8 cellular contexts compared by ENCODE assay signal in the genomic region with DNA sequence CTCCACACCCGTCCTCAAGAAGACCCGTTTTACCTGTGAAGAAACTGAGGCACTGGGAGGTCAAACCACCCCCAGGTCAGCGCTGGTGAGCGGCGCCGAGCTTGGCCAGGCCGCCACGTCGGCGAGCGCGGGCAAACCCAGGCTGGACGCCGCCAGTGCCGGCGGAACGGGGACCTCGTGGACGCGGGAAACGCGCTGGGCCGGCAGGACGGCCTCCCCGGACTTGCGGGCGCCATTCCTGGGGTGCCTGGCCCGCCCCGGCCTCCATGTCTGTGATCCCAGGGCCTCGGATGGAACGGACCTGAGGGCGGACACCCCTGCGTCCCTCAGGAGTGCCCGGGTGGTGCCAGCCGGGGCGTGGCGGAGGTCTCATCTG. TPM values are rescaled to one million over a fixed set of nuclear protein-coding genes. Genes with fewer than 3 reads are reported as not detected.
A peak's percentile ranks its signal among the peaks of the same experiment; 100 is the strongest.
DNase-seq lines count a peak whose midpoint lies in the region; ATAC-seq and TF ChIP-seq lines count a peak whose summit lies in the region.

No MANE protein-coding gene starts in this region.

- in situ Hi-C loops in astrocyte of the cerebellum (cut with HindIII; ENCODE audit: low sequenced_read_pairs): no loop called here

- peak overlapping the region; percentile 67 for H3K27ac Mint-ChIP-seq in T-helper 2 cell treated with Interferon-gamma antibody and Interleukin-4, amounts not matched to agents 5 μg/mL and 100 μg/mL, for 36 hours

- no peaks in the 10 kb centered on the region for H3K36me3 ChIP-seq in kidney epithelial cell (ENCODE audit: control insufficient read depth, insufficient read depth, low read length)

- no peaks in the 10 kb centered on the region for H3K27me3 ChIP-seq in kidney epithelial cell (ENCODE audit: control insufficient read depth, insufficient read depth, low read length)

- peaks cover 29% of the 10 kb centered on the region for H3K9me3 Mint-ChIP-seq in T-helper 2 cell treated with Interferon-gamma antibody and Interleukin-4, amounts not matched to agents 5 μg/mL and 100 μg/mL, for 36 hours

- H3K27ac ChIP-seq in substantia nigra (ENCODE audit: low read depth, low read length, poor library complexity, severe bottlenecking): peak overlapping the region; percentile 72

- TF ChIP-seq CTCF in astrocyte of the cerebellum (IDR thresholded peaks at IDR 0.05; ENCODE audit: low read depth, low read length, missing control alignments): no peak
- TF ChIP-seq CTCF in kidney epithelial cell (IDR thresholded peaks at IDR 0.05; ENCODE audit: insufficient read depth, low read length, poor library complexity, severe bottlenecking): no peak

- H3K4me3 ChIP-seq in astrocyte of the cerebellum (ENCODE audit: low read depth, low read length) (peak overlapping the region; percentile 60), kidney epithelial cell (ENCODE audit: low read depth, low read length) (peak overlapping the region; percentile 55)

- H3K36me3 Mint-ChIP-seq in T-helper 2 cell treated with Interferon-gamma antibody and Interleukin-4, amounts not matched to agents 5 μg/mL and 100 μg/mL, for 36 hours (ENCODE audit: low read depth): peaks cover 2% of the 10 kb centered on the region

- peak overlapping the region; percentile 49 for H3K4me3 Mint-ChIP-seq in T-helper 2 cell treated with Interferon-gamma antibody and Interleukin-4, amounts not matched to agents 5 μg/mL and 100 μg/mL, for 36 hours

- ATAC-seq in GM21825 (IDR thresholded peaks at IDR 0.05; ENCODE audit: unreplicated experiment): no peak
- no peak for ATAC-seq in HG03039 (IDR thresholded peaks at IDR 0.05; ENCODE audit: unreplicated experiment)

- H3K27me3 Mint-ChIP-seq in T-helper 2 cell treated with Interferon-gamma antibody and Interleukin-4, amounts not matched to agents 5 μg/mL and 100 μg/mL, for 36 hours (ENCODE audit: low read depth): no peaks in the 10 kb centered on the region

- DNase-seq in T-helper 2 cell treated with Interferon-gamma antibody and Interleukin-4, amounts not matched to agents 5 μg/mL and 100 μg/mL, for 36 hours (ENCODE audit: low spot score): no peak
- DNase-seq in T-helper 2 cell: no peak
- no peak for DNase-seq in astrocyte of the cerebellum (ENCODE audit: low read depth)
- no peak for DNase-seq in kidney epithelial cell (ENCODE audit: low read depth)
- no peak for DNase-seq in substantia nigra (lab: John Stamatoyannopoulos, UW)
- DNase-seq in SW480 (ENCODE audit: low spot score): no peak

- H3K4me1 Mint-ChIP-seq in T-helper 2 cell treated with Interferon-gamma antibody and Interleukin-4, amounts not matched to agents 5 μg/mL and 100 μg/mL, for 36 hours (ENCODE audit: low read depth): peaks cover 5% of the 10 kb centered on the region

RNA-seq across cellular contexts. Expression of a gene that starts 0.8 kb away (rescaled TPM):
- total RNA-seq in kidney epithelial cell: 60.9 and 61.7 TPM in 2 replicates

RNA-seq across cellular contexts. Expression of a gene that starts 17.0 kb away (rescaled TPM):
- total RNA-seq in kidney epithelial cell: 39.5 and 40.6 TPM in 2 replicates

RNA-seq across cellular contexts. Expression of a gene that starts 54.9 kb away (rescaled TPM):
- total RNA-seq in kidney epithelial cell: 538 and 561 TPM in 2 replicates
